Comparison of ENCODE assay signal across 22 cellular contexts in genomic region chr19:5285955-5286354, GRCh38.
"Had no signal": no experiment of that assay in that cellular context is flagged by ENCODE, and none has a peak within 500 bp of the region (broad histone marks: within the 10 kb centered on the region; RNA-seq: fewer than 3 reads in every experiment).

No MANE protein-coding gene starts in this region.

- H3K9me3 ChIP-seq: gastrocnemius medialis, lower lobe of right lung, neutrophil, pancreas, right lobe of liver, thyroid gland had no signal

- H3K4me1 ChIP-seq: right lobe of liver had no signal

- H3K27me3 ChIP-seq: gastrocnemius medialis, pancreas, right lobe of liver, thyroid gland had no signal

- H3K27me3 Mint-ChIP-seq: stimulated activated naive CD8-positive, alpha-beta T cell treated with anti-CD3 and anti-CD28 coated beads, Interleukin-15, amount 100 ng/mL, for 72 hours; type B pancreatic cell had no signal

- H3K4me3 Mint-ChIP-seq: natural killer cell; stimulated activated naive CD8-positive, alpha-beta T cell treated with anti-CD3 and anti-CD28 coated beads, Interleukin-15, amount 100 ng/mL, for 72 hours; type B pancreatic cell had no signal

- FAIRE-seq: keratinocyte, pancreas, small intestine had no signal

- DNase-seq: cortex of kidney; effector CD4-positive, alpha-beta T cell; foreskin fibroblast; gastrocnemius medialis; head of caudate nucleus; left ventricle myocardium superior; lower lobe of right lung; natural killer cell; pancreas; retina; right lobe of liver; small intestine; stimulated activated CD4-positive, alpha-beta T cell treated with anti-CD3 and anti-CD28 coated beads, Interleukin-15, amount 100 ng/mL, for 24 hours; stimulated activated CD4-positive, alpha-beta T cell treated with anti-CD3 and anti-CD28 coated beads, Interleukin-2, amount 100 ng/mL, for 48 hours; stimulated activated naive CD4-positive, alpha-beta T cell; stimulated activated naive CD8-positive, alpha-beta T cell treated with anti-CD3 and anti-CD28 coated beads, Interleukin-15, amount 100 ng/mL, for 72 hours; thyroid gland had no signal

- H3K36me3 ChIP-seq: neutrophil, right lobe of liver had no signal

- H3K27ac Mint-ChIP-seq: natural killer cell, type B pancreatic cell had no signal

- H3K36me3 Mint-ChIP-seq: natural killer cell had no signal

- H3K27ac ChIP-seq: epithelial cell of prostate, gastrocnemius medialis, lower lobe of right lung, neutrophil, pancreas, right lobe of liver, thyroid gland had no signal

- H3K4me3 ChIP-seq: gastrocnemius medialis, lower lobe of right lung, pancreas, right lobe of liver, thyroid gland had no signal

- ATAC-seq: esophagus mucosa; gastrocnemius medialis; left ventricle myocardium superior; lower lobe of right lung; natural killer cell; pancreas; right lobe of liver; stimulated activated naive CD8-positive, alpha-beta T cell treated with anti-CD3 and anti-CD28 coated beads, Interleukin-15, amount 100 ng/mL, for 72 hours had no signal

- H3K9me3 Mint-ChIP-seq: natural killer cell; stimulated activated naive CD8-positive, alpha-beta T cell treated with anti-CD3 and anti-CD28 coated beads, Interleukin-15, amount 100 ng/mL, for 72 hours; type B pancreatic cell had no signal
